ENCODE assay signal across 11 cellular contexts in the genomic region with DNA sequence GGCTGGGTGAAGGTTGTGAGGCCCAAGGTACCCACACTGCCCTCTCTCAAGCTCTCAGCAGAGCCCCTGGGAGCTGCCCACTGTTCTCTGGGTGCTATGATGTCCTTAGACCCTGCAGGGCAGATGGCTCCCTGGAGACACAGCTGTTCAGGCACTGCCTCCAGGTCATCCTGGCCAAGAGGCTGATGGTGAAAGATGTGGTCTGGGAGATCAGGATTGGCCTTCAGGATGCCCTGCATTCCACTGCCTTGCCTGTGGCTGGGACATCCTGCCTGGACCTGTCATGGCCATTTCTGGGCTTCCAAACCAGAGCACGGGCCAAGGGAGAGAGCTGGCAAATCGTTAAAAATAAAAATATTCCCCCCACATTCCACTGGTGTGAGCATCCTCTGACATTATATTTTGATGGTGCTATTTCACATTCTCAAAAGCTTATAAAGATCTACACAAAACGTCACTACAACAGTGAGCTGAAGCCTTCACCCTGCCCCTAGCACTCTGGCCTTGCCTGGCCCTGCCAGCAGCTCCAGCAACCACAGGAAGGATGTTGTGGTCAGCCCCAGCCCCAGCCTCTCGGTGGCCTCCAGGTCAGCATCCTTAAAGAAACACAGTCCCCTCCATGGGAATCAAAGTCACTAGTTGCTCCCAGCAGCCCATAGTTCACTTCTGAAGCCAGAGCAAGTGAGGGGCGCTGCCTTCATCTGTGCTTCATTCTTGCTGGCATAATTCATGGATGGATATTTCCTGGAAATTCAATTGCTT. TPM values are rescaled to one million over a fixed set of nuclear protein-coding genes. Genes with fewer than 3 reads are reported as not detected.
DNase-seq lines count a peak whose midpoint lies in the region; ATAC-seq, FAIRE-seq and TF ChIP-seq lines count a peak whose summit lies in the region.
"Had no signal": no experiment of that assay in that cellular context is flagged by ENCODE, and none has a peak within 500 bp of the region (broad histone marks: within the 10 kb centered on the region; RNA-seq: fewer than 3 reads in every experiment).

No MANE protein-coding gene starts in this region.

- DNase-seq in CD14-positive monocyte (ENCODE audit: low spot score): no peak
- peak; percentile 42 for DNase-seq in H54 (ENCODE audit: insufficient read length, low spot score)
- DNase-seq in SKM-1 (lab: John Stamatoyannopoulos, UW; ENCODE audit: unreplicated experiment): peak; percentile 9
- DNase-seq in immature natural killer cell: peak; percentile 53 to 62 (median 58)
- no peak for DNase-seq in NCI-H2196 (lab: John Stamatoyannopoulos, UW; ENCODE audit: unreplicated experiment)
- DNase-seq in HEK293T (ENCODE audit: extremely low spot score): no peak
- DNase-seq: NCI-H345, thyroid gland had no signal

- H3K36me3 Mint-ChIP-seq in CD14-positive monocyte: peaks cover 0 to 3% of the 10 kb centered on the region in 2 donors
- H3K36me3 Mint-ChIP-seq in immature natural killer cell: peaks cover 0 to 5% (median 0%) of the 10 kb centered on the region in 3 donors

- CTCF ChIA-PET in HEK293T (lab: Yijun Ruan, JAX): no interaction called here

- no peak for TF ChIP-seq POLR2A in H54 (IDR thresholded peaks at IDR 0.05; ENCODE audit: low read depth, low read length)

- no peak for TF ChIP-seq CTCF in CD14-positive monocyte (IDR thresholded peaks at IDR 0.05)

- POLR2A ChIA-PET in HEK293T (lab: Yijun Ruan, JAX): no interaction called here

- H3K4me1 Mint-ChIP-seq in CD14-positive monocyte (peaks cover 56% of the 10 kb centered on the region), immature natural killer cell (peaks cover 49 to 53% of the 10 kb centered on the region in 2 donors)

- ATAC-seq in HG03045 (IDR thresholded peaks at IDR 0.05; ENCODE audit: unreplicated experiment): no peak
- ATAC-seq in GM18870 (IDR thresholded peaks at IDR 0.05; ENCODE audit: unreplicated experiment): no peak

- H3K4me3 Mint-ChIP-seq in CD14-positive monocyte: peak overlapping the region; percentile 55 to 77
- H3K4me3 Mint-ChIP-seq in immature natural killer cell: peak overlapping the region; percentile 69 to 85 (median 73)

- FAIRE-seq in H54 (lab: Jason Lieb, UNC): no peak

- intact Hi-C loops in CD14-positive monocyte (cut with micrococcal nuclease): no loop called here

- H3K9me3 Mint-ChIP-seq in CD14-positive monocyte: peaks cover 0 to 2% (median 0%) of the 10 kb centered on the region in 7 donors
- no peaks in the 10 kb centered on the region for H3K9me3 Mint-ChIP-seq in immature natural killer cell

- H3K27me3 Mint-ChIP-seq in CD14-positive monocyte (ENCODE audit: low read depth in 3 of 3) (peaks cover 43 to 58% (median 44%) of the 10 kb centered on the region in 3 donors), immature natural killer cell (ENCODE audit: low read depth in 3 of 3) (peaks cover 2 to 7% (median 3%) of the 10 kb centered on the region in 3 donors)

- H3K27ac Mint-ChIP-seq in CD14-positive monocyte (peak overlapping the region in 1 of 7 donors; percentile 18), immature natural killer cell (peak overlapping the region; percentile 53 to 85 (median 72))

TF ChIP-seq in HEK293T, 16 proteins besides CTCF, POLR2A, EP300 and RAD21:
- TF ChIP-seq FOXK2 (IDR thresholded peaks at IDR 0.05): no peak
- TF ChIP-seq HDGF (IDR thresholded peaks at IDR 0.05; ENCODE audit: borderline replicate concordance): no peak
- TF ChIP-seq TARDBP (IDR thresholded peaks at IDR 0.05): no peak
- no peak for TF ChIP-seq BHLHE40 (IDR thresholded peaks at IDR 0.05; ENCODE audit: borderline replicate concordance)
- TF ChIP-seq FOXM1 (IDR thresholded peaks at IDR 0.05; ENCODE audit: borderline replicate concordance): no peak

RNA-seq across cellular contexts. Expression of a gene that starts 13.5 kb away (rescaled TPM):
- polyA plus RNA-seq in CD14-positive monocyte (not detected), immature natural killer cell (not detected)
- polyA plus RNA-seq: aorta had no signal

RNA-seq across cellular contexts. Expression of a gene that starts 21.7 kb away (rescaled TPM):
- not detected for polyA plus RNA-seq in CD14-positive monocyte
- 1 to 10 TPM in 1 of 3 donors, under 1 TPM in 1, not detected in 1; 0.53 to 1.1 TPM for polyA plus RNA-seq in immature natural killer cell

Comparison
In these comparisons a context has a peak if more than half of its experiments do, and no peak if none do; other contexts are left out.
1. DNase-seq: peak in H54 (single experiment), SKM-1 (single experiment) and immature natural killer cell (3 of 3); none in CD14-positive monocyte (single experiment), NCI-H2196 (single experiment) and HEK293T (single experiment).